In the genomic region with DNA sequence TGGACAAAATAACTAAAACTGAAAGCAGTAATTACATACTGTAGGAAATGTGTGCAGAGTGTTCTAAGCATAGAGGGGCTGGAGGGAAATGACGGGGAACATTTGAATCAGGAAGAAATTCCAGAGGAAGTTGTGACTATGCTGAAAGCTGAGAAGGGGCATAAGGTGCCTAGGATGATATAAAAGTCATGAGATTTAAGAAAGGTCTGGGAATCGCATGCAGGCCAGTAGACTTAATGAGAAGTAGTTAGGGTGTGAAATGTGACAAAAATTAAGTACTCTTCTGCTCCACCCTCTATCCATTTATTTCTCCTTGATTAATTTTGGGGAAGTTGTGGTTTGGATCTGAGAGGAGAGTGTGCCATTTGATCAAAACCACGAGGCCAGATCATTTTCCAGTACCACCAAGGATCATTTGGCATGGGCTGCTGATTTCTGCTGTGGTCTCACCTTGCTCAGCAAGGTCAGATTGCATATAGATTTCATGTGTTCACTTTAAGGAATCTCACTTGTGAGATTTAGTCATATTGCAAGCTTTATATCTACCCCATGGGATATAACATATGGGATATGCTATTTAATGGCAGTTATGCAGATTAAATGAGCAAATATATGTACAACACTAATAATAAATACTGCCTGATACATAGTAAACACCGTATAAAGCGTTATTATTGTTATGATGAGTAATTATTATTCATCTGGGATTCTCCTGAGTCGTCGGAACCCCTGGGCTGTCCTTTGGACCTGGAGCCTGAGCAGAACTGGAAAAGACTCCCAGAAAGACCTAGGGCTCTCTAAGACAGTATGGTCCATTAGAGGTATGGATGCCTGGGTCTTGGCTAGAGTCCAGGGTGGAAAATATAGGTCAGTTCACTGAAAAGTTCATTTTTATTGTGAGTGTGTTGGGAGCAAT, we compare ENCODE assay signal across 2 cellular contexts.
TF ChIP-seq lines count a peak whose summit lies in the region.

No MANE protein-coding gene starts in this region.

TF ChIP-seq in HCT116, 20 proteins besides CTCF, POLR2A, EP300 and RAD21 (continued from another document):
- TF ChIP-seq JUND (IDR thresholded peaks at IDR 0.05): 0 out of 2 replicates have a peak, but pooled peaks have one; percentile 10

TF ChIP-seq in SK-N-SH treated with all-trans-retinoic acid at 6 μM for 48 hours, 23 proteins besides CTCF, POLR2A, EP300 and RAD21 (continued from another document):
- TF ChIP-seq, protein P1, sequence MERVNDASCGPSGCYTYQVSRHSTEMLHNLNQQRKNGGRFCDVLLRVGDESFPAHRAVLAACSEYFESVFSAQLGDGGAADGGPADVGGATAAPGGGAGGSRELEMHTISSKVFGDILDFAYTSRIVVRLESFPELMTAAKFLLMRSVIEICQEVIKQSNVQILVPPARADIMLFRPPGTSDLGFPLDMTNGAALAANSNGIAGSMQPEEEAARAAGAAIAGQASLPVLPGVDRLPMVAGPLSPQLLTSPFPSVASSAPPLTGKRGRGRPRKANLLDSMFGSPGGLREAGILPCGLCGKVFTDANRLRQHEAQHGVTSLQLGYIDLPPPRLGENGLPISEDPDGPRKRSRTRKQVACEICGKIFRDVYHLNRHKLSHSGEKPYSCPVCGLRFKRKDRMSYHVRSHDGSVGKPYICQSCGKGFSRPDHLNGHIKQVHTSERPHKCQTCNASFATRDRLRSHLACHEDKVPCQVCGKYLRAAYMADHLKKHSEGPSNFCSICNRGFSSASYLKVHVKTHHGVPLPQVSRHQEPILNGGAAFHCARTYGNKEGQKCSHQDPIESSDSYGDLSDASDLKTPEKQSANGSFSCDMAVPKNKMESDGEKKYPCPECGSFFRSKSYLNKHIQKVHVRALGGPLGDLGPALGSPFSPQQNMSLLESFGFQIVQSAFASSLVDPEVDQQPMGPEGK (CRISPR knock-in tag; IDR thresholded peaks at IDR 0.05; ENCODE audit: borderline replicate concordance): no peak
- TF ChIP-seq ZNF70 (CRISPR knock-in tag; IDR thresholded peaks at IDR 0.05): no peak
- TF ChIP-seq, protein P2, sequence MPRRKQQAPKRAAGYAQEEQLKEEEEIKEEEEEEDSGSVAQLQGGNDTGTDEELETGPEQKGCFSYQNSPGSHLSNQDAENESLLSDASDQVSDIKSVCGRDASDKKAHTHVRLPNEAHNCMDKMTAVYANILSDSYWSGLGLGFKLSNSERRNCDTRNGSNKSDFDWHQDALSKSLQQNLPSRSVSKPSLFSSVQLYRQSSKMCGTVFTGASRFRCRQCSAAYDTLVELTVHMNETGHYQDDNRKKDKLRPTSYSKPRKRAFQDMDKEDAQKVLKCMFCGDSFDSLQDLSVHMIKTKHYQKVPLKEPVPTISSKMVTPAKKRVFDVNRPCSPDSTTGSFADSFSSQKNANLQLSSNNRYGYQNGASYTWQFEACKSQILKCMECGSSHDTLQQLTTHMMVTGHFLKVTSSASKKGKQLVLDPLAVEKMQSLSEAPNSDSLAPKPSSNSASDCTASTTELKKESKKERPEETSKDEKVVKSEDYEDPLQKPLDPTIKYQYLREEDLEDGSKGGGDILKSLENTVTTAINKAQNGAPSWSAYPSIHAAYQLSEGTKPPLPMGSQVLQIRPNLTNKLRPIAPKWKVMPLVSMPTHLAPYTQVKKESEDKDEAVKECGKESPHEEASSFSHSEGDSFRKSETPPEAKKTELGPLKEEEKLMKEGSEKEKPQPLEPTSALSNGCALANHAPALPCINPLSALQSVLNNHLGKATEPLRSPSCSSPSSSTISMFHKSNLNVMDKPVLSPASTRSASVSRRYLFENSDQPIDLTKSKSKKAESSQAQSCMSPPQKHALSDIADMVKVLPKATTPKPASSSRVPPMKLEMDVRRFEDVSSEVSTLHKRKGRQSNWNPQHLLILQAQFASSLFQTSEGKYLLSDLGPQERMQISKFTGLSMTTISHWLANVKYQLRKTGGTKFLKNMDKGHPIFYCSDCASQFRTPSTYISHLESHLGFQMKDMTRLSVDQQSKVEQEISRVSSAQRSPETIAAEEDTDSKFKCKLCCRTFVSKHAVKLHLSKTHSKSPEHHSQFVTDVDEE (CRISPR knock-in tag; IDR thresholded peaks at IDR 0.05): no peak
- TF ChIP-seq TCF4 (CRISPR knock-in tag; IDR thresholded peaks at IDR 0.05; ENCODE audit: borderline replicate concordance): no peak
- no peak for TF ChIP-seq ESRRG (CRISPR knock-in tag; IDR thresholded peaks at IDR 0.05)
- no peak for TF ChIP-seq BACH2 (CRISPR knock-in tag; IDR thresholded peaks at IDR 0.05; ENCODE audit: borderline replicate concordance)
- TF ChIP-seq SNAI2 (CRISPR knock-in tag; IDR thresholded peaks at IDR 0.05): no peak
- TF ChIP-seq TOX (CRISPR knock-in tag; IDR thresholded peaks at IDR 0.05; ENCODE audit: borderline replicate concordance): no peak
- TF ChIP-seq CSDC2 (CRISPR knock-in tag; IDR thresholded peaks at IDR 0.05): no peak
- TF ChIP-seq ZFP30 (CRISPR knock-in tag; IDR thresholded peaks at IDR 0.05): no peak
- TF ChIP-seq, protein P3, sequence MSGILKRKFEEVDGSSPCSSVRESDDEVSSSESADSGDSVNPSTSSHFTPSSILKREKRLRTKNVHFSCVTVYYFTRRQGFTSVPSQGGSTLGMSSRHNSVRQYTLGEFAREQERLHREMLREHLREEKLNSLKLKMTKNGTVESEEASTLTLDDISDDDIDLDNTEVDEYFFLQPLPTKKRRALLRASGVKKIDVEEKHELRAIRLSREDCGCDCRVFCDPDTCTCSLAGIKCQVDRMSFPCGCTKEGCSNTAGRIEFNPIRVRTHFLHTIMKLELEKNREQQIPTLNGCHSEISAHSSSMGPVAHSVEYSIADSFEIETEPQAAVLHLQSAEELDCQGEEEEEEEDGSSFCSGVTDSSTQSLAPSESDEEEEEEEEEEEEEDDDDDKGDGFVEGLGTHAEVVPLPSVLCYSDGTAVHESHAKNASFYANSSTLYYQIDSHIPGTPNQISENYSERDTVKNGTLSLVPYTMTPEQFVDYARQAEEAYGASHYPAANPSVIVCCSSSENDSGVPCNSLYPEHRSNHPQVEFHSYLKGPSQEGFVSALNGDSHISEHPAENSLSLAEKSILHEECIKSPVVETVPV (CRISPR knock-in tag; IDR thresholded peaks at IDR 0.05): no peak
- TF ChIP-seq RARB (CRISPR knock-in tag; IDR thresholded peaks at IDR 0.05): no peak
- no peak for TF ChIP-seq ZNF8 (CRISPR knock-in tag; IDR thresholded peaks at IDR 0.05)
- no peak for TF ChIP-seq ZNF565 (CRISPR knock-in tag; conservative IDR thresholded peaks at IDR 0.05; ENCODE audit: low read depth)
- TF ChIP-seq ARNTL (CRISPR knock-in tag; IDR thresholded peaks at IDR 0.05; ENCODE audit: borderline replicate concordance, low read depth): no peak
- TF ChIP-seq GLIS3 (CRISPR knock-in tag; IDR thresholded peaks at IDR 0.05): no peak
